In genomic region chr13:70987043-70987442, GRCh38 we compare ENCODE assay signal across 22 cellular contexts.
DNase-seq lines count a peak whose midpoint lies in the region; ATAC-seq and TF ChIP-seq lines count a peak whose summit lies in the region.
"Had no signal": no experiment of that assay in that cellular context is flagged by ENCODE, and none has a peak within 500 bp of the region (broad histone marks: within the 10 kb centered on the region; RNA-seq: fewer than 3 reads in every experiment).

No MANE protein-coding gene starts in this region.

- 87% methylated on average over 6 of the region's 6 CpGs for WGBS in right cardiac atrium
- WGBS in spleen, 5 donors, result 85 to 93% (median 91%) methylated on average over 6 of the region's 6 CpGs

- intact Hi-C loops in left ventricle myocardium superior (cut with micrococcal nuclease), result no loop called here
- intact Hi-C loops in right cardiac atrium (cut with DNase I), result no loop called here
- intact Hi-C loops in spleen (cut with DNase I; ENCODE audit: low total_unique reads), result no loop called here

- H3K36me3 ChIP-seq in spleen, result no peaks in the 10 kb centered on the region
- H3K36me3 ChIP-seq: BLaER1 treated with 17β-estradiol and CSF1 and Interleukin-3, amounts not matched to agents 10 nM and 100 nM had no signal

- ATAC-seq in left ventricle myocardium superior (no peak), right cardiac atrium (no peak), HG02763 (IDR thresholded peaks at IDR 0.05; ENCODE audit: unreplicated experiment) (no peak)
- ATAC-seq: A549; CD8-positive, alpha-beta T cell; GM12878 had no signal

- H3K27ac ChIP-seq in right cardiac atrium (ENCODE audit: low read length), result no peak overlapping the region
- no peak overlapping the region for H3K27ac ChIP-seq in spleen
- H3K27ac ChIP-seq: 22Rv1; A549; BLaER1 treated with 17β-estradiol and CSF1 and Interleukin-3, amounts not matched to agents 10 nM and 100 nM; C4-2B had no signal

- H3K4me1 ChIP-seq in right cardiac atrium (ENCODE audit: control insufficient read depth, insufficient read depth, low read length) (no peaks in the 10 kb centered on the region), spleen (no peaks in the 10 kb centered on the region)
- H3K4me1 ChIP-seq: A549; BLaER1 treated with 17β-estradiol and CSF1 and Interleukin-3, amounts not matched to agents 10 nM and 100 nM; Caco-2 had no signal

- DNase-seq in left ventricle myocardium superior, result peak; percentile 9
- DNase-seq in right cardiac atrium, result no peak
- peak; percentile 46 for DNase-seq in spleen
- no peak for DNase-seq in activated CD4-positive, CD25-positive, alpha-beta regulatory T cell (lab: John Stamatoyannopoulos, UW)
- DNase-seq: AML-193; Caco-2; Calu3; CD4-positive, alpha-beta T cell; CD8-positive, alpha-beta T cell; DMS 273 treated with DMSO at 0.1 percent for 48 hours; DMS153; DMS53; DMS79; DND-41; EL; GDM1 had no signal

- TF ChIP-seq CTCF in spleen (IDR thresholded peaks at IDR 0.05 in 8 of 11, conservative IDR thresholded peaks at IDR 0.05 in 3 of 11), result no peak

- TF ChIP-seq POLR2A in spleen (IDR thresholded peaks at IDR 0.05), result no peak

- H3K4me3 ChIP-seq in right cardiac atrium (ENCODE audit: low read length) (no peak overlapping the region), spleen (no peak overlapping the region)
- H3K4me3 ChIP-seq: A549; BLaER1 treated with 17β-estradiol and CSF1 and Interleukin-3, amounts not matched to agents 10 nM and 100 nM; GM12878 had no signal

- no peaks in the 10 kb centered on the region for H3K9me3 ChIP-seq in right cardiac atrium (ENCODE audit: control insufficient read depth, low read length)
- peaks cover 0 to 8% (median 0%) of the 10 kb centered on the region in 8 donors for H3K9me3 ChIP-seq in spleen
- H3K9me3 ChIP-seq: A549, Caco-2 had no signal

- H3K27me3 ChIP-seq in right cardiac atrium (ENCODE audit: control insufficient read depth, insufficient read depth) (no peaks in the 10 kb centered on the region), spleen (replicated peaks in 1 of 7) (no peaks in the 10 kb centered on the region)
- H3K27me3 ChIP-seq: BLaER1 treated with 17β-estradiol and CSF1 and Interleukin-3, amounts not matched to agents 10 nM and 100 nM had no signal

Comparison
In these comparisons a context has a peak if more than half of its experiments do, and no peak if none do; other contexts are left out.
1. DNase-seq: peak in left ventricle myocardium superior (single experiment) and spleen (single experiment); none in right cardiac atrium (0 of 3) and activated CD4-positive, CD25-positive, alpha-beta regulatory T cell (0 of 4).